In the genomic region with DNA sequence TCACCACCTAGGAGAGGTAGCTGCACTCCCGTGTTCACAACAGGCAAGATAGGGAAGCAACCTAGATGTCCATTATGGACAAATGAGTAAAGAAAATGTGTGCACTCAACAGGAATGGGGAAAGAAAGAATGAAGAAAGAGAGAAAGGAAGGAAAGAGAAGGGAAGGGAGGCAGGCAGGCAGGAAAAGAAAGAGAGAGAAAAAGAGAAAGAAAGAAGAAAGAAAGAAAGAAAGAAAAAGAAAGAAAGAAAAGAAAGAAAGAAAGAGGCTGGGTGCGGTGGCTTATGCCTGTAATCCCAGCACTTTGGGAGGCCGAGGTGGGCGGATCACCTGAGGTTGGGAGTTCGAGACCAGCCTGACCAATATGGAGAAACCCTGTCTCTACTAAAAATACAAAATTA, we compare ENCODE assay signal across 8 cellular contexts. TPM values are rescaled to one million over a fixed set of nuclear protein-coding genes. Genes with fewer than 3 reads are reported as not detected.
DNase-seq lines count a peak whose midpoint lies in the region; ATAC-seq and TF ChIP-seq lines count a peak whose summit lies in the region.
"Not testable (repeated sequence)": the region's sequence is repeated elsewhere in the genome, so short reads cannot be mapped to it uniquely, and the experiment has no call there.

No MANE protein-coding gene starts in this region.

- not testable (repeated sequence) for H3K79me2 ChIP-seq in OCI-LY3 (ENCODE audit: low read length)

- H3K36me3 ChIP-seq in BLaER1; OCI-LY3 (replicated peaks; ENCODE audit: low read depth, low read length); right atrium auricular region; muscle layer of duodenum (ENCODE audit: control insufficient read depth in 1 of 2, insufficient read depth in 2 of 2, low read length in 2 of 2); skeletal muscle satellite cell (ENCODE audit: insufficient read depth, low read length): not testable (repeated sequence)

- not testable (repeated sequence) for H2AFZ ChIP-seq in OCI-LY3 (ENCODE audit: low read depth, low read length)

- ATAC-seq in activated CD8-positive, alpha-beta T cell treated with anti-CD3 and anti-CD28 coated beads for 36 hours: not testable (repeated sequence)

- POLR2A ChIA-PET in activated CD8-positive, alpha-beta T cell treated with anti-CD3 and anti-CD28 coated beads for 36 hours (lab: Charles Lee): interaction anchor here (0.6 to 1.3 kb wide), 2 partner anchors 71 to 73 kb away, joined by 3 to 4 read pairs; no protein-coding TSS in a partner anchor

- H3K9me3 ChIP-seq in BLaER1; OCI-LY3 (ENCODE audit: insufficient read depth, low read length); right atrium auricular region; muscle layer of duodenum (ENCODE audit: control insufficient read depth in 1 of 2, low read length in 2 of 2); skeletal muscle satellite cell (replicated peaks; ENCODE audit: low read length): not testable (repeated sequence)

- not testable (repeated sequence) for TF ChIP-seq CTCF in OCI-LY3 (IDR thresholded peaks at IDR 0.05; ENCODE audit: low read depth, low read length); activated CD8-positive, alpha-beta T cell treated with anti-CD3 and anti-CD28 coated beads for 36 hours (IDR thresholded peaks at IDR 0.05); coronary artery (IDR thresholded peaks at IDR 0.05); right atrium auricular region (IDR thresholded peaks at IDR 0.05); type B pancreatic cell (conservative IDR thresholded peaks at IDR 0.05)

- not testable (repeated sequence) for H3K4me3 Mint-ChIP-seq in activated CD8-positive, alpha-beta T cell treated with anti-CD3 and anti-CD28 coated beads for 36 hours; type B pancreatic cell

- H3K36me3 Mint-ChIP-seq in activated CD8-positive, alpha-beta T cell treated with anti-CD3 and anti-CD28 coated beads for 36 hours (ENCODE audit: low read depth); type B pancreatic cell: not testable (repeated sequence)

- intact Hi-C loops in activated CD8-positive, alpha-beta T cell treated with anti-CD3 and anti-CD28 coated beads for 36 hours (cut with micrococcal nuclease): loop anchor here (5.0 kb wide), 1 partner anchor 238 kb away; no protein-coding TSS in a partner anchor

- peaks cover 32% of the 10 kb centered on the region for H3K4me1 Mint-ChIP-seq in activated CD8-positive, alpha-beta T cell treated with anti-CD3 and anti-CD28 coated beads for 36 hours (ENCODE audit: low read depth)
- H3K4me1 Mint-ChIP-seq in type B pancreatic cell (ENCODE audit: unreplicated experiment): peaks cover 37% of the 10 kb centered on the region

- H3K4me3 ChIP-seq in BLaER1; coronary artery; right atrium auricular region; muscle layer of duodenum (ENCODE audit: low read depth in 1 of 2, low read length in 2 of 2); skeletal muscle satellite cell (ENCODE audit: low read length): not testable (repeated sequence)
- peak overlapping the region; percentile 3; the same call in 1 of the 2 replicates for H3K4me3 ChIP-seq in OCI-LY3 (ENCODE audit: low read length)

- H3K27ac ChIP-seq in BLaER1 (peak overlapping the region; percentile 54), OCI-LY3 (ENCODE audit: low read length) (peak overlapping the region; percentile 81), coronary artery (peak overlapping the region; percentile 16 to 69), right atrium auricular region (peak overlapping the region; percentile 95 to 98), muscle layer of duodenum (ENCODE audit: low read length) (peak overlapping the region; percentile 78)

- CTCF ChIA-PET in activated CD8-positive, alpha-beta T cell treated with anti-CD3 and anti-CD28 coated beads for 36 hours (lab: Charles Lee): interaction anchor here (1.0 kb wide), 1 partner anchor 62 kb away, joined by 4 read pairs; no protein-coding TSS in a partner anchor

- peak overlapping the region; percentile 70 for H3K4me2 ChIP-seq in BLaER1
- H3K4me2 ChIP-seq in OCI-LY3 (ENCODE audit: low read length): peak overlapping the region; percentile 66
- not testable (repeated sequence) for H3K4me2 ChIP-seq in skeletal muscle satellite cell (ENCODE audit: low read length)

- H3K9ac ChIP-seq in BLaER1: not testable (repeated sequence)
- H3K9ac ChIP-seq in OCI-LY3 (ENCODE audit: low read length) (peak overlapping the region; percentile 53), skeletal muscle satellite cell (ENCODE audit: low read depth, low read length) (peak overlapping the region; percentile 57)

- H3K4me1 ChIP-seq in BLaER1: peaks cover 97% of the 10 kb centered on the region
- H3K4me1 ChIP-seq in OCI-LY3 (ENCODE audit: low read length): peaks cover 68% of the 10 kb centered on the region
- peaks cover 0 to 61% of the 10 kb centered on the region in 2 donors for H3K4me1 ChIP-seq in right atrium auricular region
- peaks cover 23 to 32% of the 10 kb centered on the region in 2 donors for H3K4me1 ChIP-seq in muscle layer of duodenum (ENCODE audit: control insufficient read depth in 1 of 2, insufficient read depth in 2 of 2, low read length in 2 of 2)
- H3K4me1 ChIP-seq in skeletal muscle satellite cell (ENCODE audit: control insufficient read depth, insufficient read depth, low read length): peaks cover 64% of the 10 kb centered on the region

- not testable (repeated sequence) for H3K9me3 Mint-ChIP-seq in activated CD8-positive, alpha-beta T cell treated with anti-CD3 and anti-CD28 coated beads for 36 hours; type B pancreatic cell

- H4K20me1 ChIP-seq in BLaER1; OCI-LY3 (ENCODE audit: insufficient read depth, low read length): not testable (repeated sequence)

- H3K27me3 Mint-ChIP-seq in activated CD8-positive, alpha-beta T cell treated with anti-CD3 and anti-CD28 coated beads for 36 hours; type B pancreatic cell: not testable (repeated sequence)

- DNase-seq in activated CD8-positive, alpha-beta T cell treated with anti-CD3 and anti-CD28 coated beads for 36 hours; coronary artery (ENCODE audit: low spot score); right atrium auricular region (ENCODE audit: low spot score); type B pancreatic cell (ENCODE audit: extremely low spot score, unreplicated experiment): not testable (repeated sequence)

- not testable (repeated sequence) for H3K27me3 ChIP-seq in BLaER1; OCI-LY3 (ENCODE audit: low read depth, low read length); right atrium auricular region; muscle layer of duodenum (ENCODE audit: low read depth, low read length); skeletal muscle satellite cell (ENCODE audit: control insufficient read depth, insufficient read depth, low read length)

- H3K27ac Mint-ChIP-seq in activated CD8-positive, alpha-beta T cell treated with anti-CD3 and anti-CD28 coated beads for 36 hours: peak overlapping the region; percentile 49
- H3K27ac Mint-ChIP-seq in type B pancreatic cell: peak overlapping the region; percentile 28

RNA-seq across cellular contexts. Expression of a gene that starts 48.4 kb away (rescaled TPM):
- total RNA-seq in activated CD8-positive, alpha-beta T cell treated with anti-CD3 and anti-CD28 coated beads for 36 hours: 100 to 1,000 TPM; 155 to 159 TPM
- total RNA-seq in right atrium auricular region (10 to 100 TPM; 70.2 to 83.5 TPM), type B pancreatic cell (ENCODE audit: low replicate concordance) (113 and 119 TPM in 2 replicates)
- 90.2 and 104 TPM in 2 replicates for total RNA-seq in skeletal muscle satellite cell (2012; rRNA removed)

Comparison
In these comparisons a context has a peak if more than half of its experiments do, and no peak if none do; other contexts are left out.
1. H3K27ac ChIP-seq: peak in every context shown above with its lines; median percentile 96 in right atrium auricular region; 81 in OCI-LY3; 78 in muscle layer of duodenum; 54 in BLaER1; 42 in coronary artery.